In genomic region chr7:90210475-90210874, GRCh38 we compare ENCODE assay signal across 14 cellular contexts. TPM values are rescaled to one million over a fixed set of nuclear protein-coding genes. Genes with fewer than 3 reads are reported as not detected.
DNase-seq lines count a peak whose midpoint lies in the region; ATAC-seq, FAIRE-seq and TF ChIP-seq lines count a peak whose summit lies in the region.
"Had no signal": no experiment of that assay in that cellular context is flagged by ENCODE, and none has a peak within 500 bp of the region (broad histone marks: within the 10 kb centered on the region; RNA-seq: fewer than 3 reads in every experiment).

No MANE protein-coding gene starts in this region.

- CTCF ChIA-PET in HepG2 (lab: Yijun Ruan, JAX; ENCODE audit: low intra/inter-chr PET ratio, low total read pairs) = interaction anchor here (2.2 kb wide), 1 partner anchor 56 kb away, joined by 20 read pairs; the partner anchor contains the start of gene STEAP1

- TF ChIP-seq CTCF in HepG2 (CRISPR knock-in tag; IDR thresholded peaks at IDR 0.05) = no peak
- no peak for TF ChIP-seq CTCF in right lobe of liver (IDR thresholded peaks at IDR 0.05)
- TF ChIP-seq CTCF in epithelial cell of proximal tubule (conservative IDR thresholded peaks at IDR 0.05; ENCODE audit: low read depth, low read length) = no peak
- no peak for TF ChIP-seq CTCF in neural progenitor cell (IDR thresholded peaks at IDR 0.05)
- TF ChIP-seq CTCF in brain microvascular endothelial cell (IDR thresholded peaks at IDR 0.05; ENCODE audit: low read depth, low read length, missing control alignments) = no peak
- TF ChIP-seq CTCF in natural killer cell (IDR thresholded peaks at IDR 0.05) = no peak

- FAIRE-seq in HepG2 (lab: Jason Lieb, UNC) = peak; percentile 23

- H3K4me3 Mint-ChIP-seq in neural progenitor cell (peak overlapping the region; percentile 86), natural killer cell (no peak overlapping the region)

- peaks cover 3% of the 10 kb centered on the region for H3K79me2 ChIP-seq in HepG2 (ENCODE audit: insufficient read depth, low read length)
- H3K79me2 ChIP-seq in neural progenitor cell (ENCODE audit: low read depth) = peaks cover 9% of the 10 kb centered on the region

- no TSS peak for BruUV-seq in HepG2 (replicated peaks; lab: Mats Ljungman, UMichigan)

- H3K4me2 ChIP-seq in HepG2 (ENCODE audit: low read depth, low read length) (peak overlapping the region; percentile 87), neural progenitor cell (peak overlapping the region; percentile 81)

- H4K20me1 ChIP-seq in HepG2 (ENCODE audit: insufficient read depth, low read length) = no peaks in the 10 kb centered on the region
- H4K20me1 ChIP-seq in neural progenitor cell (ENCODE audit: low read depth) = no peaks in the 10 kb centered on the region

- no peaks in the 10 kb centered on the region for H3K36me3 ChIP-seq in HepG2 (replicated peaks in 1 of 2; ENCODE audit: control insufficient read depth in 1 of 2, insufficient read depth in 2 of 2, low read length in 2 of 2)
- no peaks in the 10 kb centered on the region for H3K36me3 ChIP-seq in right lobe of liver
- no peaks in the 10 kb centered on the region for H3K36me3 ChIP-seq in neural progenitor cell
- H3K36me3 ChIP-seq in brain microvascular endothelial cell (replicated peaks) = no peaks in the 10 kb centered on the region
- H3K36me3 ChIP-seq: colonic mucosa, WERI-Rb-1 had no signal

- H3K27me3 ChIP-seq in HepG2 (ENCODE audit: control insufficient read depth in 1 of 2, insufficient read depth in 2 of 2, low read length in 2 of 2) (peaks cover 0 to 5% of the 10 kb centered on the region in 2 experiments; a peak in 1 of 5 replicates), right lobe of liver (no peaks in the 10 kb centered on the region), neural progenitor cell (peaks cover 20% of the 10 kb centered on the region), brain microvascular endothelial cell (replicated peaks) (no peaks in the 10 kb centered on the region)
- H3K27me3 ChIP-seq: colonic mucosa, testis had no signal

- peak overlapping the region; percentile 17 for H2AFZ ChIP-seq in HepG2 (ENCODE audit: low read length)
- H2AFZ ChIP-seq in neural progenitor cell (replicated peaks) = no peak overlapping the region

- intact Hi-C loops in HepG2 (cut with micrococcal nuclease; ENCODE audit: unreplicated experiment) = loop anchor here (1.0 to 2.0 kb wide), 3 partner anchors 37 to 136 kb away; partner anchors contain the start of gene GTPBP10
- intact Hi-C loops in right lobe of liver (cut with DNase I) = no loop called here
- intact Hi-C loops in natural killer cell (cut with micrococcal nuclease) = no loop called here

- H3K27ac ChIP-seq in HepG2 (ENCODE audit: extremely low read length, insufficient read depth, low read length) (peak overlapping the region; percentile 94), right lobe of liver (peak overlapping the region in 1 of 3 donors; percentile 93), neural progenitor cell (no peak overlapping the region), brain microvascular endothelial cell (no peak overlapping the region)

- TF ChIP-seq RAD21 in HepG2 (CRISPR knock-in tag; IDR thresholded peaks at IDR 0.05) = no peak

- peak overlapping the region; percentile 67 for H3K27ac Mint-ChIP-seq in neural progenitor cell
- H3K27ac Mint-ChIP-seq in natural killer cell = no peak overlapping the region
- H3K27ac Mint-ChIP-seq: activated naive CD4-positive, alpha-beta T cell treated with anti-CD3 and anti-CD28 coated beads, Interleukin-2, amount 50 U/mL, for 72 hours had no signal

- H3K9me3 Mint-ChIP-seq in neural progenitor cell = no peaks in the 10 kb centered on the region
- no peaks in the 10 kb centered on the region for H3K9me3 Mint-ChIP-seq in natural killer cell

- POLR2A ChIA-PET in HepG2 (lab: Yijun Ruan, JAX) = interaction anchor here (0.8 to 3.1 kb wide), 13 partner anchors 12 to 193 kb away, joined by 3 to 65 read pairs (median 7); partner anchors contain the start of genes CLDN12 and STEAP1

- peaks cover 12% of the 10 kb centered on the region for H3K4me1 Mint-ChIP-seq in neural progenitor cell
- no peaks in the 10 kb centered on the region for H3K4me1 Mint-ChIP-seq in natural killer cell

- peak overlapping the region; percentile 65 to 87 (median 83) for H3K4me3 ChIP-seq in HepG2 (replicated peaks in 1 of 3; ENCODE audit: insufficient read depth in 1 of 3, low read depth in 2 of 3, low read length in 3 of 3)
- H3K4me3 ChIP-seq in right lobe of liver = peak overlapping the region in 1 of 3 donors; percentile 76
- H3K4me3 ChIP-seq in epithelial cell of proximal tubule (ENCODE audit: low read depth, low read length) = peak overlapping the region; percentile 58
- peak overlapping the region; percentile 79 for H3K4me3 ChIP-seq in neural progenitor cell
- no peak overlapping the region for H3K4me3 ChIP-seq in brain microvascular endothelial cell (ENCODE audit: low read depth, low read length)

- TF ChIP-seq EP300 in HepG2 (IDR thresholded peaks at IDR 0.05; ENCODE audit: low read depth in 2 of 2, low read length in 2 of 2) (peak in 1 of 2 experiments; percentile 50; a peak in 1 of 4 replicates), HepG2 (CRISPR knock-in tag; IDR thresholded peaks at IDR 0.05; ENCODE audit: borderline replicate concordance) (no peak)

- H3K4me1 ChIP-seq in HepG2 (ENCODE audit: insufficient read depth, low read length) = peaks cover 30% of the 10 kb centered on the region
- peaks cover 0 to 7% (median 2%) of the 10 kb centered on the region in 4 donors for H3K4me1 ChIP-seq in right lobe of liver
- peaks cover 20% of the 10 kb centered on the region for H3K4me1 ChIP-seq in neural progenitor cell
- H3K4me1 ChIP-seq: colonic mucosa, testis had no signal

- H3K36me3 Mint-ChIP-seq in neural progenitor cell (no peaks in the 10 kb centered on the region), natural killer cell (no peaks in the 10 kb centered on the region)

- TF ChIP-seq POLR2A in HepG2 (IDR thresholded peaks at IDR 0.05; ENCODE audit: insufficient read depth in 1 of 2, low read depth in 2 of 2, low read length in 2 of 2) (no peak), right lobe of liver (IDR thresholded peaks at IDR 0.05) (no peak)

- DNase-seq in HepG2 (ENCODE audit: low spot score) (peak; percentile 17), right lobe of liver (no peak), epithelial cell of proximal tubule (ENCODE audit: low read depth) (no peak), neural progenitor cell (ENCODE audit: low spot score) (no peak), brain microvascular endothelial cell (no peak), natural killer cell (no peak)
- DNase-seq: KBM-7, NCI-H1694 had no signal

- ATAC-seq in HepG2 (no peak), right lobe of liver (no peak), HG03045 (IDR thresholded peaks at IDR 0.05; ENCODE audit: unreplicated experiment) (no peak), HG03175 (IDR thresholded peaks at IDR 0.05; ENCODE audit: unreplicated experiment) (no peak), natural killer cell (no peak)

- WGBS in HepG2 (ENCODE audit: low lambda C conversion rate) = 2% methylated on average over 5 of the region's 5 CpGs
- 33% methylated on average over 5 of the region's 5 CpGs for WGBS in right lobe of liver (ENCODE audit: insufficient coverage, low coverage, low lambda C conversion rate, missing lambda C conversion rate)

- H3K27me3 Mint-ChIP-seq in neural progenitor cell (ENCODE audit: insufficient read depth, low read depth) = peaks cover 3% of the 10 kb centered on the region
- peaks cover 8 to 19% of the 10 kb centered on the region in 2 donors for H3K27me3 Mint-ChIP-seq in natural killer cell (ENCODE audit: low read depth in 2 of 2)

- in situ Hi-C loops in HepG2 (cut with HindIII; ENCODE audit: extremely low pct_ligation_motif_present, low pct_unique_long_range_greater_than_20kb) (no loop called here), brain microvascular endothelial cell (cut with HindIII; ENCODE audit: low pct_ligation_motif_present, low sequenced_read_pairs) (no loop called here)

- H3K9me3 ChIP-seq in HepG2 (ENCODE audit: low read length) (no peaks in the 10 kb centered on the region), right lobe of liver (no peaks in the 10 kb centered on the region), neural progenitor cell (ENCODE audit: low read depth) (no peaks in the 10 kb centered on the region)
- H3K9me3 ChIP-seq: colonic mucosa, testis had no signal

- H3K9ac ChIP-seq in HepG2 (ENCODE audit: insufficient read depth, low read depth, low read length) (peak overlapping the region; percentile 82), neural progenitor cell (no peak overlapping the region)

- peaks cover 4% of the 10 kb centered on the region for H3F3A ChIP-seq in neural progenitor cell (ENCODE audit: low read depth)

RNA-seq across cellular contexts. Expression of gene STEAP2, which starts 1.1 kb away (rescaled TPM):
- total RNA-seq in HepG2 (2016; rRNA removed; fragmentation: Illumina TruSeq; extraction: Trizol) = 3.5 and 4.3 TPM in 2 replicates
- 0.61 and 0.62 TPM in 2 replicates for total RNA-seq in HepG2 (2016; cell fraction: cytosol; rRNA removed; fragmentation: Illumina TruSeq; extraction: Trizol; ENCODE audit: low read depth)
- total RNA-seq in HepG2 (2016; cell fraction: insoluble cytoplasmic fraction; rRNA removed; fragmentation: Illumina TruSeq; extraction: Trizol) = 2.5 and 4.6 TPM in 2 replicates
- total RNA-seq in HepG2 (2016; cell fraction: membrane; rRNA removed; fragmentation: Illumina TruSeq; extraction: Trizol) = 1.3 and 1.4 TPM in 2 replicates
- 7.7 and 8.2 TPM in 2 replicates for total RNA-seq in HepG2 (2016; cell fraction: nucleus; rRNA removed; fragmentation: Illumina TruSeq; extraction: Trizol)
- 4.4 and 4.5 TPM in 2 replicates for polyA plus RNA-seq in HepG2 (2011; rRNA removed)
- polyA plus RNA-seq in HepG2 (2011; cell fraction: cytosol; rRNA removed) = 1.2 and 2.6 TPM in 2 replicates
- 3.6 and 6.6 TPM in 2 replicates for polyA plus RNA-seq in HepG2 (2011; cell fraction: nucleus; rRNA removed)
- polyA plus RNA-seq in HepG2 (2012) = 3.1 and 8.3 TPM in 2 replicates
- polyA plus RNA-seq in HepG2 (2016; cell fraction: cytosol; fragmentation: Illumina TruSeq; extraction: Trizol; ENCODE audit: low read depth) = 0.43 and 0.48 TPM in 2 replicates
- 1.3 and 1.6 TPM in 2 replicates for polyA plus RNA-seq in HepG2 (2016; cell fraction: insoluble cytoplasmic fraction; fragmentation: Illumina TruSeq; extraction: Trizol; ENCODE audit: low read depth)
- 0.32 and 0.36 TPM in 2 replicates for polyA plus RNA-seq in HepG2 (2016; cell fraction: membrane; fragmentation: Illumina TruSeq; extraction: Trizol; ENCODE audit: low read depth)
- polyA plus RNA-seq in HepG2 (2016; cell fraction: nucleus; fragmentation: Illumina TruSeq; extraction: Trizol; ENCODE audit: insufficient read depth, low read depth) = 6.7 TPM in 2 replicates
- 3.0 TPM in 1 of 2 replicates, not detected in the other for polyA minus RNA-seq in HepG2 (2011; rRNA and poly(A)+ RNA removed; ENCODE audit: low replicate concordance)
- polyA minus RNA-seq in HepG2 (2011; cell fraction: cytosol; rRNA and poly(A)+ RNA removed) = 4.0 and 6.4 TPM in 2 replicates
- polyA minus RNA-seq in HepG2 (2011; cell fraction: nucleus; rRNA and poly(A)+ RNA removed) = 13.1 and 20.3 TPM in 2 replicates
- total RNA-seq in right lobe of liver = 1 to 10 TPM; 1.5 to 9.8 (median 5.3) TPM
- total RNA-seq in epithelial cell of proximal tubule = 2.1 and 2.7 TPM in 2 replicates
- 3.0 and 3.6 TPM in 2 replicates for total RNA-seq in neural progenitor cell (ENCODE audit: low replicate concordance)
- total RNA-seq in natural killer cell = under 1 TPM in 2 of 3 donors, not detected in 1; 0.05 to 0.16 TPM
- total RNA-seq: activated naive CD4-positive, alpha-beta T cell treated with anti-CD3 and anti-CD28 coated beads, Interleukin-2, amount 50 U/mL, for 72 hours had no signal

RNA-seq across cellular contexts. Expression of gene CFAP69, which starts 34.5 kb away (rescaled TPM):
- total RNA-seq in HepG2 (2016; rRNA removed; fragmentation: Illumina TruSeq; extraction: Trizol) (2.7 and 4.0 TPM in 2 replicates), right lobe of liver (1 to 10 TPM; 1.7 to 8.2 (median 3.8) TPM), epithelial cell of proximal tubule (0.29 and 0.51 TPM in 2 replicates), neural progenitor cell (ENCODE audit: low replicate concordance) (2.2 and 4.8 TPM in 2 replicates), natural killer cell (under 1 TPM in 1 of 3 donors, not detected in 2; 0.13 TPM)
- total RNA-seq in HepG2 (2016; cell fraction: cytosol; rRNA removed; fragmentation: Illumina TruSeq; extraction: Trizol; ENCODE audit: low read depth) = 1.5 and 1.7 TPM in 2 replicates
- total RNA-seq in HepG2 (2016; cell fraction: insoluble cytoplasmic fraction; rRNA removed; fragmentation: Illumina TruSeq; extraction: Trizol) = 4.4 and 4.8 TPM in 2 replicates
- 1.8 and 2.5 TPM in 2 replicates for total RNA-seq in HepG2 (2016; cell fraction: membrane; rRNA removed; fragmentation: Illumina TruSeq; extraction: Trizol)
- 13.6 and 14.1 TPM in 2 replicates for total RNA-seq in HepG2 (2016; cell fraction: nucleus; rRNA removed; fragmentation: Illumina TruSeq; extraction: Trizol)
- 2.2 and 2.4 TPM in 2 replicates for polyA plus RNA-seq in HepG2 (2011; rRNA removed)
- 0.28 and 0.42 TPM in 2 replicates for polyA plus RNA-seq in HepG2 (2011; cell fraction: cytosol; rRNA removed)
- 5.1 and 7.1 TPM in 2 replicates for polyA plus RNA-seq in HepG2 (2011; cell fraction: nucleus; rRNA removed)
- polyA plus RNA-seq in HepG2 (2012) = 1.8 and 3.6 TPM in 2 replicates
- polyA plus RNA-seq in HepG2 (2016; cell fraction: cytosol; fragmentation: Illumina TruSeq; extraction: Trizol; ENCODE audit: low read depth) = 0.17 and 0.71 TPM in 2 replicates
- polyA plus RNA-seq in HepG2 (2016; cell fraction: insoluble cytoplasmic fraction; fragmentation: Illumina TruSeq; extraction: Trizol; ENCODE audit: low read depth) = 3.3 and 3.6 TPM in 2 replicates
- 0.65 and 1.7 TPM in 2 replicates for polyA plus RNA-seq in HepG2 (2016; cell fraction: membrane; fragmentation: Illumina TruSeq; extraction: Trizol; ENCODE audit: low read depth)
- 10.5 and 13.0 TPM in 2 replicates for polyA plus RNA-seq in HepG2 (2016; cell fraction: nucleus; fragmentation: Illumina TruSeq; extraction: Trizol; ENCODE audit: insufficient read depth, low read depth)
- polyA minus RNA-seq in HepG2 (2011; rRNA and poly(A)+ RNA removed; ENCODE audit: low replicate concordance) = 0.61 and 3.5 TPM in 2 replicates
- polyA minus RNA-seq in HepG2 (2011; cell fraction: cytosol; rRNA and poly(A)+ RNA removed) = 0.97 and 0.99 TPM in 2 replicates
- 25.0 and 26.5 TPM in 2 replicates for polyA minus RNA-seq in HepG2 (2011; cell fraction: nucleus; rRNA and poly(A)+ RNA removed)

RNA-seq across cellular contexts. Expression of gene STEAP1, which starts 56.2 kb away (rescaled TPM):
- total RNA-seq in HepG2 (2016; rRNA removed; fragmentation: Illumina TruSeq; extraction: Trizol) = 17.3 and 24.2 TPM in 2 replicates
- total RNA-seq in HepG2 (2016; cell fraction: cytosol; rRNA removed; fragmentation: Illumina TruSeq; extraction: Trizol; ENCODE audit: low read depth) = 5.6 and 6.9 TPM in 2 replicates
- total RNA-seq in HepG2 (2016; cell fraction: insoluble cytoplasmic fraction; rRNA removed; fragmentation: Illumina TruSeq; extraction: Trizol) = 17.3 and 24.0 TPM in 2 replicates
- total RNA-seq in HepG2 (2016; cell fraction: membrane; rRNA removed; fragmentation: Illumina TruSeq; extraction: Trizol) = 6.2 and 7.4 TPM in 2 replicates
- 20.3 and 22.1 TPM in 2 replicates for total RNA-seq in HepG2 (2016; cell fraction: nucleus; rRNA removed; fragmentation: Illumina TruSeq; extraction: Trizol)
- 22.2 and 23.2 TPM in 2 replicates for polyA plus RNA-seq in HepG2 (2011; rRNA removed)
- polyA plus RNA-seq in HepG2 (2011; cell fraction: cytosol; rRNA removed) = 11.0 and 22.5 TPM in 2 replicates
- polyA plus RNA-seq in HepG2 (2011; cell fraction: nucleus; rRNA removed) = 6.9 and 11.7 TPM in 2 replicates
- 23.5 and 39.3 TPM in 2 replicates for polyA plus RNA-seq in HepG2 (2012)
- 3.9 and 4.2 TPM in 2 replicates for polyA plus RNA-seq in HepG2 (2016; cell fraction: cytosol; fragmentation: Illumina TruSeq; extraction: Trizol; ENCODE audit: low read depth)
- 15.0 and 16.3 TPM in 2 replicates for polyA plus RNA-seq in HepG2 (2016; cell fraction: insoluble cytoplasmic fraction; fragmentation: Illumina TruSeq; extraction: Trizol; ENCODE audit: low read depth)
- polyA plus RNA-seq in HepG2 (2016; cell fraction: membrane; fragmentation: Illumina TruSeq; extraction: Trizol; ENCODE audit: low read depth) = 4.1 and 5.3 TPM in 2 replicates
- 32.3 and 34.0 TPM in 2 replicates for polyA plus RNA-seq in HepG2 (2016; cell fraction: nucleus; fragmentation: Illumina TruSeq; extraction: Trizol; ENCODE audit: insufficient read depth, low read depth)
- 3.2 TPM in 1 of 2 replicates, not detected in the other for polyA minus RNA-seq in HepG2 (2011; rRNA and poly(A)+ RNA removed; ENCODE audit: low replicate concordance)
- 6.7 and 7.2 TPM in 2 replicates for polyA minus RNA-seq in HepG2 (2011; cell fraction: cytosol; rRNA and poly(A)+ RNA removed)
- polyA minus RNA-seq in HepG2 (2011; cell fraction: nucleus; rRNA and poly(A)+ RNA removed) = 6.3 and 13.8 TPM in 2 replicates
- total RNA-seq in right lobe of liver = 10 to 100 TPM in 5 of 6 experiments, 1 to 10 TPM in 1; 5.0 to 60.4 (median 37.1) TPM
- 3.4 and 8.0 TPM in 2 replicates for total RNA-seq in epithelial cell of proximal tubule
- total RNA-seq in neural progenitor cell (ENCODE audit: low replicate concordance) = 1.5 and 2.3 TPM in 2 replicates
- total RNA-seq in natural killer cell = not detected
